In the genomic region with DNA sequence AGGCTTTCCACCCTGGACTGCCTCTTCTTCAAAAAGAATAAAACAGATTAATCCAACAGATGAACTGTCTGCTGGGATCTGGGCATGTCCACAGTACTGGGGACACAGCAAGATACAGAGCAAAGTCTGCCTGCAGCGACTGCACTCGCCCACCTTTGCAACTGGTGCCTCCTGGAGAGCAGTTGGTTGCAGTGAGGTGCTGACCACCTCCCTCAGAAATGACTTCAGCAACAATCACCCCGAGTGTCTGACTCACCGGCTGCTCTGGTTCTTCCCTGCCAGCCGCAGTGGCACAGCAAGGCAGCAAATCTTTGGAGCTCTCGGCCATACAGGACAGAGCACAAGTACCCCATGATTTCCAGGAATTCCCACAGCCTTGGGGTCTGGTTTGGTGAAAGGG, we compare ENCODE assay signal across 12 cellular contexts.
DNase-seq lines count a peak whose midpoint lies in the region; ATAC-seq lines count a peak whose summit lies in the region.
"Had no signal": no experiment of that assay in that cellular context is flagged by ENCODE, and none has a peak within 500 bp of the region (broad histone marks: within the 10 kb centered on the region; RNA-seq: fewer than 3 reads in every experiment).

No MANE protein-coding gene starts in this region.

- no peaks in the 10 kb centered on the region for H3K9me3 ChIP-seq in HUES48 (ENCODE audit: control insufficient read depth, insufficient read depth, low read length)
- no peaks in the 10 kb centered on the region for H3K9me3 ChIP-seq in adipocyte (ENCODE audit: control insufficient read depth, low read length)

- no peaks in the 10 kb centered on the region for H3K36me3 ChIP-seq in HUES48 (ENCODE audit: control insufficient read depth, insufficient read depth, low read length)
- H3K36me3 ChIP-seq in adipocyte (ENCODE audit: control insufficient read depth, insufficient read depth, low read length, severe bottlenecking) = no peaks in the 10 kb centered on the region

- in situ Hi-C loops in Caki2 (cut with HindIII; ENCODE audit: low pct_unique_long_range_greater_than_20kb, low sequenced_read_pairs) = no loop called here

- peak overlapping the region; percentile 23 for H3K27ac ChIP-seq in HUES48 (ENCODE audit: low read depth, low read length)
- H3K27ac ChIP-seq: VCaP had no signal

- peaks cover 23% of the 10 kb centered on the region for H3K4me1 ChIP-seq in HUES48 (ENCODE audit: control insufficient read depth, insufficient read depth, low read length)
- peaks cover 19% of the 10 kb centered on the region for H3K4me1 ChIP-seq in adipocyte (ENCODE audit: control insufficient read depth, insufficient read depth, low read length)

- DNase-seq in Caki2 (ENCODE audit: low read depth) (peak; percentile 64), adipocyte (ENCODE audit: low read depth) (peak; percentile 53), left lobe of liver (ENCODE audit: low spot score) (peak; percentile 28), OCI-M1 (lab: John Stamatoyannopoulos, UW) (no peak), NOMO-1 treated with DMSO at 0.1 percent for 48 hours (lab: John Stamatoyannopoulos, UW; ENCODE audit: unreplicated experiment) (no peak), SIG-M5 (lab: John Stamatoyannopoulos, UW) (no peak), COR-L47 (lab: John Stamatoyannopoulos, UW) (no peak)
- DNase-seq: DMS79 treated with DMSO at 0.1 percent for 48 hours, left colon, NCI-H2081 had no signal

- H3K27me3 ChIP-seq in HUES48 (ENCODE audit: control insufficient read depth, insufficient read depth, low read length) (no peaks in the 10 kb centered on the region), adipocyte (replicated peaks; ENCODE audit: control insufficient read depth, insufficient read depth, low read length) (peaks cover 7% of the 10 kb centered on the region)

- no peak overlapping the region for H3K4me3 ChIP-seq in HUES48 (ENCODE audit: low read depth, low read length)
- no peak overlapping the region for H3K4me3 ChIP-seq in adipocyte (ENCODE audit: low read length)

- no peak overlapping the region for H3K9ac ChIP-seq in HUES48 (ENCODE audit: low read depth, low read length)
- H3K9ac ChIP-seq in adipocyte (ENCODE audit: low read length) = no peak overlapping the region

- no peak for ATAC-seq in left lobe of liver
- ATAC-seq: left colon had no signal

Comparison
In these comparisons a context has a peak if more than half of its experiments do, and no peak if none do; other contexts are left out.
1. DNase-seq: peak in Caki2 (single experiment), adipocyte (single experiment) and left lobe of liver (single experiment); none in OCI-M1 (single experiment), NOMO-1 treated with DMSO at 0.1 percent for 48 hours (single experiment), SIG-M5 (single experiment) and COR-L47 (single experiment).